Comparison of ENCODE assay signal across 9 cellular contexts in the genomic region with DNA sequence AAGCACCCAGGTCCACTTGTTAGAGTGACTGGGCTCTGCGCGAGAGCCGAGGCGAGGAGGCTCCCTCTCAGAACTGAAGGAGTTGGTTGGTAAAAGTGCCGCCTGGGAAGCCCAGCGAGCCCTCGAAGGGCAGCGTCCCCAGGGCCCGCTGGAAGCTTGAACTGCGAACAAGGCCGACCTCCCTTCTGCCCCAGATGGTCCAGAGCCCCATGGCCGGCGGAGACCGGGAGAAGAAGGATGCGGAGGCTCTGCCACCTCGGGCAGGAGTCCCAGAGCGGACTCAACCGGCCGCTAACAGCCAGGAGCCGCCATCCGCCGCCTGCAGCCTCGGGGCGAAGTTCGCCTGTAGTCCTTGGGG.
DNase-seq lines count a peak whose midpoint lies in the region; ATAC-seq and TF ChIP-seq lines count a peak whose summit lies in the region.
"Had no signal": no experiment of that assay in that cellular context is flagged by ENCODE, and none has a peak within 500 bp of the region (broad histone marks: within the 10 kb centered on the region; RNA-seq: fewer than 3 reads in every experiment).

No MANE protein-coding gene starts in this region.

- DNase-seq in NCI-H2029 (lab: John Stamatoyannopoulos, UW) (peak; percentile 4), NCI-H2029 treated with DMSO at 0.1 percent for 48 hours (lab: John Stamatoyannopoulos, UW) (no peak), WTC11 (ENCODE audit: low spot score) (no peak), cerebellar cortex (ENCODE audit: low spot score) (no peak), kidney glomerular epithelial cell (lab: John Stamatoyannopoulos, UW) (no peak)
- DNase-seq in stimulated activated effector memory CD8-positive, alpha-beta T cell treated with anti-CD3 and anti-CD28 coated beads, Interleukin-12 subunit alpha, Interleukin-12 subunit beta, amount 100 ng/mL, for 72 hours (ENCODE audit: low spot score in 2 of 2), result peak in 1 of 2 donors; percentile 48

- H3K4me1 Mint-ChIP-seq in WTC11, result peaks cover 22% of the 10 kb centered on the region
- H3K4me1 Mint-ChIP-seq in stimulated activated effector memory CD8-positive, alpha-beta T cell treated with anti-CD3 and anti-CD28 coated beads, Interleukin-12 subunit alpha, Interleukin-12 subunit beta, amount 100 ng/mL, for 72 hours, result peaks cover 26% of the 10 kb centered on the region

- CTCF ChIA-PET in WTC11 (lab: Charles Lee), result interaction anchor here (0.9 to 2.0 kb wide), 2 partner anchors 71 to 72 kb away, joined by 5 to 6 read pairs; no protein-coding TSS in a partner anchor

- H3K27ac Mint-ChIP-seq in WTC11, result no peak overlapping the region; the same call in 1 of the 2 replicates
- no peak overlapping the region for H3K27ac Mint-ChIP-seq in stimulated activated effector memory CD8-positive, alpha-beta T cell treated with anti-CD3 and anti-CD28 coated beads, Interleukin-12 subunit alpha, Interleukin-12 subunit beta, amount 100 ng/mL, for 72 hours
- H3K27ac Mint-ChIP-seq: dendritic cell treated with granulocyte-macrophage colony-stimulating factor and Interleukin-4, amounts not matched to agents 40 ng/mL and 50 ng/mL, for 4 days had no signal

- peaks cover 23% of the 10 kb centered on the region for H3K27me3 Mint-ChIP-seq in WTC11 (ENCODE audit: low read depth)

- POLR2A ChIA-PET in WTC11 (lab: Charles Lee), result interaction anchor here (1.2 kb wide), 1 partner anchor 179 kb away, joined by 8 read pairs; no protein-coding TSS in a partner anchor

- no peaks in the 10 kb centered on the region for H3K36me3 Mint-ChIP-seq in WTC11
- H3K36me3 Mint-ChIP-seq in stimulated activated effector memory CD8-positive, alpha-beta T cell treated with anti-CD3 and anti-CD28 coated beads, Interleukin-12 subunit alpha, Interleukin-12 subunit beta, amount 100 ng/mL, for 72 hours, result no peaks in the 10 kb centered on the region

- peaks cover 2% of the 10 kb centered on the region; the same call in 1 of the 2 replicates for H3K9me3 Mint-ChIP-seq in WTC11
- no peaks in the 10 kb centered on the region for H3K9me3 Mint-ChIP-seq in stimulated activated effector memory CD8-positive, alpha-beta T cell treated with anti-CD3 and anti-CD28 coated beads, Interleukin-12 subunit alpha, Interleukin-12 subunit beta, amount 100 ng/mL, for 72 hours
- H3K9me3 Mint-ChIP-seq: dendritic cell treated with granulocyte-macrophage colony-stimulating factor and Interleukin-4, amounts not matched to agents 40 ng/mL and 50 ng/mL, for 4 days had no signal

- H3K4me3 ChIP-seq in iPS-11a (ENCODE audit: low read depth, low read length), result peak overlapping the region; percentile 39

- no peak for TF ChIP-seq CTCF in WTC11 (IDR thresholded peaks at IDR 0.05)

- peak overlapping the region; percentile 92 for H3K4me3 Mint-ChIP-seq in WTC11
- H3K4me3 Mint-ChIP-seq in stimulated activated effector memory CD8-positive, alpha-beta T cell treated with anti-CD3 and anti-CD28 coated beads, Interleukin-12 subunit alpha, Interleukin-12 subunit beta, amount 100 ng/mL, for 72 hours, result peak overlapping the region; percentile 77
- H3K4me3 Mint-ChIP-seq: dendritic cell treated with granulocyte-macrophage colony-stimulating factor and Interleukin-4, amounts not matched to agents 40 ng/mL and 50 ng/mL, for 4 days had no signal

- peak; percentile 1; the same call in 1 of the 2 replicates for ATAC-seq in WTC11
- ATAC-seq in stimulated activated effector memory CD8-positive, alpha-beta T cell treated with anti-CD3 and anti-CD28 coated beads, Interleukin-12 subunit alpha, Interleukin-12 subunit beta, amount 100 ng/mL, for 72 hours, result no peak
- ATAC-seq in activated CD4-positive, CD25-positive, alpha-beta regulatory T cell treated with anti-CD3 and anti-CD28 coated beads, Interleukin-2, amount 50 U/mL, for 24 hours, result no peak

TF ChIP-seq in WTC11, 78 proteins besides CTCF, POLR2A, EP300 and RAD21:
- TF ChIP-seq, protein P1, sequence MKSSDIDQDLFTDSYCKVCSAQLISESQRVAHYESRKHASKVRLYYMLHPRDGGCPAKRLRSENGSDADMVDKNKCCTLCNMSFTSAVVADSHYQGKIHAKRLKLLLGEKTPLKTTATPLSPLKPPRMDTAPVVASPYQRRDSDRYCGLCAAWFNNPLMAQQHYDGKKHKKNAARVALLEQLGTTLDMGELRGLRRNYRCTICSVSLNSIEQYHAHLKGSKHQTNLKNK (CRISPR knock-in tag; IDR thresholded peaks at IDR 0.05), result no peak
- TF ChIP-seq GRHL2 (CRISPR knock-in tag; IDR thresholded peaks at IDR 0.05; ENCODE audit: insufficient replicate concordance, severe bottlenecking), result no peak
- TF ChIP-seq, protein P2, sequence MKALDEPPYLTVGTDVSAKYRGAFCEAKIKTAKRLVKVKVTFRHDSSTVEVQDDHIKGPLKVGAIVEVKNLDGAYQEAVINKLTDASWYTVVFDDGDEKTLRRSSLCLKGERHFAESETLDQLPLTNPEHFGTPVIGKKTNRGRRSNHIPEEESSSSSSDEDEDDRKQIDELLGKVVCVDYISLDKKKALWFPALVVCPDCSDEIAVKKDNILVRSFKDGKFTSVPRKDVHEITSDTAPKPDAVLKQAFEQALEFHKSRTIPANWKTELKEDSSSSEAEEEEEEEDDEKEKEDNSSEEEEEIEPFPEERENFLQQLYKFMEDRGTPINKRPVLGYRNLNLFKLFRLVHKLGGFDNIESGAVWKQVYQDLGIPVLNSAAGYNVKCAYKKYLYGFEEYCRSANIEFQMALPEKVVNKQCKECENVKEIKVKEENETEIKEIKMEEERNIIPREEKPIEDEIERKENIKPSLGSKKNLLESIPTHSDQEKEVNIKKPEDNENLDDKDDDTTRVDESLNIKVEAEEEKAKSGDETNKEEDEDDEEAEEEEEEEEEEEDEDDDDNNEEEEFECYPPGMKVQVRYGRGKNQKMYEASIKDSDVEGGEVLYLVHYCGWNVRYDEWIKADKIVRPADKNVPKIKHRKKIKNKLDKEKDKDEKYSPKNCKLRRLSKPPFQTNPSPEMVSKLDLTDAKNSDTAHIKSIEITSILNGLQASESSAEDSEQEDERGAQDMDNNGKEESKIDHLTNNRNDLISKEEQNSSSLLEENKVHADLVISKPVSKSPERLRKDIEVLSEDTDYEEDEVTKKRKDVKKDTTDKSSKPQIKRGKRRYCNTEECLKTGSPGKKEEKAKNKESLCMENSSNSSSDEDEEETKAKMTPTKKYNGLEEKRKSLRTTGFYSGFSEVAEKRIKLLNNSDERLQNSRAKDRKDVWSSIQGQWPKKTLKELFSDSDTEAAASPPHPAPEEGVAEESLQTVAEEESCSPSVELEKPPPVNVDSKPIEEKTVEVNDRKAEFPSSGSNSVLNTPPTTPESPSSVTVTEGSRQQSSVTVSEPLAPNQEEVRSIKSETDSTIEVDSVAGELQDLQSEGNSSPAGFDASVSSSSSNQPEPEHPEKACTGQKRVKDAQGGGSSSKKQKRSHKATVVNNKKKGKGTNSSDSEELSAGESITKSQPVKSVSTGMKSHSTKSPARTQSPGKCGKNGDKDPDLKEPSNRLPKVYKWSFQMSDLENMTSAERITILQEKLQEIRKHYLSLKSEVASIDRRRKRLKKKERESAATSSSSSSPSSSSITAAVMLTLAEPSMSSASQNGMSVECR (CRISPR knock-in tag; IDR thresholded peaks at IDR 0.05; ENCODE audit: borderline replicate concordance), result no peak
- TF ChIP-seq, protein P3, sequence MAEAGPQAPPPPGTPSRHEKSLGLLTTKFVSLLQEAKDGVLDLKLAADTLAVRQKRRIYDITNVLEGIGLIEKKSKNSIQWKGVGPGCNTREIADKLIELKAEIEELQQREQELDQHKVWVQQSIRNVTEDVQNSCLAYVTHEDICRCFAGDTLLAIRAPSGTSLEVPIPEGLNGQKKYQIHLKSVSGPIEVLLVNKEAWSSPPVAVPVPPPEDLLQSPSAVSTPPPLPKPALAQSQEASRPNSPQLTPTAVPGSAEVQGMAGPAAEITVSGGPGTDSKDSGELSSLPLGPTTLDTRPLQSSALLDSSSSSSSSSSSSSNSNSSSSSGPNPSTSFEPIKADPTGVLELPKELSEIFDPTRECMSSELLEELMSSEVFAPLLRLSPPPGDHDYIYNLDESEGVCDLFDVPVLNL (CRISPR knock-in tag; IDR thresholded peaks at IDR 0.05; ENCODE audit: borderline replicate concordance, low read depth), result no peak
- no peak for TF ChIP-seq FOXP1 (CRISPR knock-in tag; IDR thresholded peaks at IDR 0.05; ENCODE audit: borderline replicate concordance)
- no peak for TF ChIP-seq CREB1 (CRISPR knock-in tag; IDR thresholded peaks at IDR 0.05)
- no peak for TF ChIP-seq TEAD4 (CRISPR knock-in tag; IDR thresholded peaks at IDR 0.05)
